1 cellular context compared by ENCODE assay signal in genomic region chr10:29254123-29255046, GRCh38.
TF ChIP-seq lines count a peak whose summit lies in the region.

No MANE protein-coding gene starts in this region.

TF ChIP-seq in K562, 482 proteins besides CTCF, POLR2A, EP300 and RAD21 (continued from another document and continues in another):
- TF ChIP-seq TFAP4 (CRISPR knock-in tag; IDR thresholded peaks at IDR 0.05; ENCODE audit: borderline replicate concordance) (peak; percentile 38; the same call in 1 of the 2 replicates), PTRF (tag; IDR thresholded peaks at IDR 0.05) (no peak), XRCC4 (IDR thresholded peaks at IDR 0.05; ENCODE audit: extremely low read depth, insufficient read depth, insufficient read length) (no peak), ZNF316 (IDR thresholded peaks at IDR 0.05) (no peak), E2F1 (CRISPR knock-in tag; IDR thresholded peaks at IDR 0.05) (no peak), POLR3A (IDR thresholded peaks at IDR 0.05; ENCODE audit: borderline replicate concordance, extremely low read depth, insufficient read depth, insufficient read length) (no peak), ETV1 (tag; conservative IDR thresholded peaks at IDR 0.05; ENCODE audit: low read depth) (peak; percentile 38; the same call in 1 of the 2 replicates), ZNF668 (CRISPR knock-in tag; IDR thresholded peaks at IDR 0.05) (no peak), ZNF707 (CRISPR knock-in tag; conservative IDR thresholded peaks at IDR 0.05) (no peak), MAFG (tag; conservative IDR thresholded peaks at IDR 0.05) (no peak), SMARCC2 (IDR thresholded peaks at IDR 0.05; ENCODE audit: low read depth) (peak; percentile 34; the same call in 1 of the 2 replicates), AFF1 (IDR thresholded peaks at IDR 0.05; ENCODE audit: low read depth in 1 of 2, partially characterized antibody in 2 of 2) (no peak), ZNF449 (CRISPR knock-in tag; IDR thresholded peaks at IDR 0.05) (no peak), CEBPB (tag; IDR thresholded peaks at IDR 0.05) (no peak), KDM5B (IDR thresholded peaks at IDR 0.05; ENCODE audit: insufficient replicate concordance, low read depth, low read length) (no peak), GATA2 (CRISPR knock-in tag; IDR thresholded peaks at IDR 0.05) (peak; percentile 61; the same call in 1 of the 2 replicates), CREB1 (IDR thresholded peaks at IDR 0.05) (no peak), CREB1 (CRISPR knock-in tag; IDR thresholded peaks at IDR 0.05) (no peak), PHB (CRISPR knock-in tag; IDR thresholded peaks at IDR 0.05) (no peak), KLF6 (CRISPR knock-in tag; IDR thresholded peaks at IDR 0.05; ENCODE audit: borderline replicate concordance) (no peak), ZBTB40 (IDR thresholded peaks at IDR 0.05) (no peak), ZBTB40 (CRISPR knock-in tag; IDR thresholded peaks at IDR 0.05) (no peak), HNRNPL (IDR thresholded peaks at IDR 0.05; ENCODE audit: low read depth, low read length) (no peak), FOSL1 (tag; conservative IDR thresholded peaks at IDR 0.05) (peak; percentile 25; the same call in 1 of the 2 replicates), ATF3 (IDR thresholded peaks at IDR 0.05) (no peak), ATF3 (CRISPR knock-in tag; conservative IDR thresholded peaks at IDR 0.05) (no peak), MTA3 (IDR thresholded peaks at IDR 0.05; ENCODE audit: borderline replicate concordance) (no peak), TAF7 (tag; IDR thresholded peaks at IDR 0.05) (no peak), SMARCA4 (IDR thresholded peaks at IDR 0.05) (peak; percentile 55; the same call in 1 of the 2 replicates), YY1 (IDR thresholded peaks at IDR 0.05; ENCODE audit: borderline replicate concordance in 1 of 3, control insufficient read depth in 1 of 3, extremely low read depth in 1 of 3, insufficient read depth in 3 of 3, insufficient read length in 1 of 3, insufficient replicate concordance in 2 of 3, low read depth in 1 of 3, low read length in 2 of 3) (no peak), DDX20 (tag; IDR thresholded peaks at IDR 0.05; ENCODE audit: low read depth) (no peak), TEAD4 (IDR thresholded peaks at IDR 0.05; ENCODE audit: low read length) (peak; percentile 63; the same call in 1 of the 2 replicates), TEAD4 (CRISPR knock-in tag; IDR thresholded peaks at IDR 0.05; ENCODE audit: borderline replicate concordance) (no peak), CTCFL (IDR thresholded peaks at IDR 0.05; ENCODE audit: borderline replicate concordance, insufficient read depth, low read depth, low read length, poor library complexity, severe bottlenecking) (no peak), ELF1 (tag; IDR thresholded peaks at IDR 0.05) (no peak), GTF3C2 (IDR thresholded peaks at IDR 0.05; ENCODE audit: borderline replicate concordance, extremely low read depth, insufficient read length) (no peak), SMARCE1 (IDR thresholded peaks at IDR 0.05) (peak; percentile 85; the same call in 1 of the 2 replicates), HMG20B (CRISPR knock-in tag; IDR thresholded peaks at IDR 0.05) (no peak), RBM25 (IDR thresholded peaks at IDR 0.05; ENCODE audit: low read depth, low read length, severe bottlenecking) (no peak)
